Comparison of ENCODE assay signal across 23 cellular contexts in the genomic region with DNA sequence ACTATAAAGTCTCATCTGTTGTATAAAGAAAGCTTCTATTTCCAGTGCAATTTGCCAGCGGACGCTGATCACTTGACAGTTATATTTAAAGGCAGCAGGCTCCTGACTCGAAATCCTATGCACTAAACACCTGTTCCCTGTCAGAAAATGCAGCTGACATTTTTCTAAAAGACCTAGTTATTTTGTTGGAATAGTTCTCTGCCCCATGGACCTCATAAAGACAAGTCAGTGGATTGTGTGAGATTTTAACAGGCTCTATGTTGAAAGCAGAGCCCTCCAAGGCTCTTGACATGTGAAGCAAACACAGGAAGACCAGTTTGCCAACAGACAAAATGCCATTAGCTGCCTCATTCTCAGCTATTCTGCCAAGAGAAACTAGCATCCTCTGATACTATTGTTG.
"Had no signal": no experiment of that assay in that cellular context is flagged by ENCODE, and none has a peak within 500 bp of the region (broad histone marks: within the 10 kb centered on the region; RNA-seq: fewer than 3 reads in every experiment).

No MANE protein-coding gene starts in this region.

- H3K27me3 ChIP-seq: breast epithelium, left lung, pancreas, sigmoid colon, tibial nerve had no signal

- ATAC-seq: activated naive CD4-positive, alpha-beta T cell treated with anti-CD3 and anti-CD28 coated beads, Interleukin-2, amount 50 U/mL, for 72 hours; activated T-cell treated with anti-CD3 and anti-CD28 coated beads, Interleukin-2, amount 50 U/mL, for 72 hours; esophagus mucosa; left lung; lower lobe of right lung; pancreas; psoas muscle had no signal

- H3K36me3 ChIP-seq: breast epithelium, left lung, lower lobe of right lung, pancreas, sigmoid colon, tibial nerve had no signal

- H3K4me1 ChIP-seq: breast epithelium, left lung, lower lobe of right lung, pancreas, psoas muscle had no signal

- H3K4me3 ChIP-seq: breast epithelium, left lung, lower lobe of right lung, pancreas, psoas muscle, sigmoid colon, tibial nerve had no signal

- DNase-seq: activated CD4-positive, alpha-beta T cell treated with anti-CD3 and anti-CD28 coated beads for 4 hours; activated CD4-positive, alpha-beta T cell treated with anti-CD3 and anti-CD28 coated beads, Interleukin-2, amount 50 U/mL, for 4 hours; activated naive CD4-positive, alpha-beta T cell; activated T-cell treated with anti-CD3 and anti-CD28 coated beads for 4 hours; activated T-cell treated with anti-CD3 and anti-CD28 coated beads, Interleukin-2, amount 50 U/mL, for 72 hours; central memory CD4-positive, alpha-beta T cell; endodermal cell; kidney glomerular epithelial cell; left lung; lower lobe of right lung; mesenchymal stem cell; nephron progenitor cell; nucleus accumbens; pancreas; psoas muscle; sigmoid colon; stimulated activated CD4-positive, alpha-beta T cell treated with anti-CD3 and anti-CD28 coated beads, Interleukin-15, amount 100 ng/mL, for 24 hours; stimulated activated naive CD4-positive, alpha-beta T cell had no signal

- H3K27ac ChIP-seq: breast epithelium, left lung, lower lobe of right lung, pancreas, psoas muscle, sigmoid colon, tibial nerve, VCaP had no signal

- H3K9me3 ChIP-seq: lower lobe of right lung, pancreas, psoas muscle, sigmoid colon had no signal
